7 cellular contexts compared by ENCODE assay signal in the genomic region with DNA sequence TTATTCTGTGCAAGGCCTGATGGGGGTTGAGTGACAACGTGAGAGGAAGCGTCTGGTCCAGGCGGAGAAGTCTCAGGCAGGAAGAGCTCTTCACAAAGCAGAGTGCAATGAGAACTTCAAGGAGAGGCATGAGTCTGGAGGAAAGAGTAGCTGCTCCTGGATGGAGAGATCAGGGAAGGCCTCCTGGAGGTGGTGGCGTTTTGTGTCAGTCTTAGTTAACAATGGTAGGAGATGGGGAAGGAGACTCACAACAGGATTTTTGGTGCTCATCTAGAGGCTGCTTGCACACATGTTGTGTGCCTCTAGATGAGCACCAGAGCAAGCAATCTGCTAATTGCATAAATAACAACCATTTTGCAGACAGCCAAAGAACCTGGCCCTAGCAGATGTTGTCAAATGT.
"Had no signal": no experiment of that assay in that cellular context is flagged by ENCODE, and none has a peak within 500 bp of the region (broad histone marks: within the 10 kb centered on the region; RNA-seq: fewer than 3 reads in every experiment).

No MANE protein-coding gene starts in this region.

- H3K36me3 Mint-ChIP-seq: IgD-negative memory B cell had no signal

- FAIRE-seq: HepG2, HTR-8/SVneo had no signal

- ATAC-seq: HepG2 had no signal

- H3K9me3 Mint-ChIP-seq: IgD-negative memory B cell had no signal

- H3K27ac ChIP-seq: HL-60 had no signal

- H3K27ac Mint-ChIP-seq: IgD-negative memory B cell had no signal

- DNase-seq: IMR-90, KBM-7, KG1 had no signal

- H3K4me3 Mint-ChIP-seq: IgD-negative memory B cell had no signal

- H3K4me1 Mint-ChIP-seq: IgD-negative memory B cell had no signal

- H3K27me3 Mint-ChIP-seq: IgD-negative memory B cell had no signal
